Comparison of ENCODE assay signal across 10 cellular contexts in genomic region chr2:101063753-101064502, GRCh38.
DNase-seq lines count a peak whose midpoint lies in the region; ATAC-seq and TF ChIP-seq lines count a peak whose summit lies in the region.
"Had no signal": no experiment of that assay in that cellular context is flagged by ENCODE, and none has a peak within 500 bp of the region (broad histone marks: within the 10 kb centered on the region; RNA-seq: fewer than 3 reads in every experiment).

No MANE protein-coding gene starts in this region.

- peaks cover 8% of the 10 kb centered on the region for H3K4me1 Mint-ChIP-seq in activated naive CD8-positive, alpha-beta T cell treated with anti-CD3 and anti-CD28 coated beads for 36 hours
- no peaks in the 10 kb centered on the region for H3K4me1 Mint-ChIP-seq in natural killer cell

- no peak overlapping the region for H3K27ac Mint-ChIP-seq in activated naive CD8-positive, alpha-beta T cell treated with anti-CD3 and anti-CD28 coated beads for 36 hours
- H3K27ac Mint-ChIP-seq in natural killer cell = no peak overlapping the region
- H3K27ac Mint-ChIP-seq: activated naive CD8-positive, alpha-beta T cell had no signal

- TF ChIP-seq CTCF in esophagus muscularis mucosa (IDR thresholded peaks at IDR 0.05) = no peak
- no peak for TF ChIP-seq CTCF in psoas muscle (IDR thresholded peaks at IDR 0.05)
- no peak for TF ChIP-seq CTCF in natural killer cell (IDR thresholded peaks at IDR 0.05)

- TF ChIP-seq EP300 in esophagus muscularis mucosa (IDR thresholded peaks at IDR 0.05) = no peak

- H3K36me3 ChIP-seq in esophagus muscularis mucosa (peaks cover 0 to 4% (median 0%) of the 10 kb centered on the region in 4 donors), psoas muscle (ENCODE audit: insufficient read depth in 1 of 2, low read depth in 1 of 2) (peaks cover 0 to 5% of the 10 kb centered on the region in 2 donors)

- peak in 1 of 4 donors; percentile 14 for ATAC-seq in psoas muscle
- ATAC-seq in natural killer cell = no peak
- ATAC-seq in GM19328 (IDR thresholded peaks at IDR 0.05; ENCODE audit: unreplicated experiment) = no peak

- H3K27ac ChIP-seq in esophagus muscularis mucosa (replicated peaks in 1 of 4) = peak overlapping the region; percentile 10 to 52 (median 38)
- H3K27ac ChIP-seq in psoas muscle = peak overlapping the region; percentile 60

- H3K27me3 ChIP-seq in esophagus muscularis mucosa (no peaks in the 10 kb centered on the region), psoas muscle (ENCODE audit: insufficient read depth in 3 of 3, low read length in 2 of 3) (no peaks in the 10 kb centered on the region)

- WGBS in esophagus muscularis mucosa = 79% methylated on average over 3 of the region's 3 CpGs
- WGBS in psoas muscle, 3 donors = 35 to 54% (median 41%) methylated on average over 3 of the region's 3 CpGs

- H3K27me3 Mint-ChIP-seq in activated naive CD8-positive, alpha-beta T cell treated with anti-CD3 and anti-CD28 coated beads for 36 hours = no peaks in the 10 kb centered on the region
- peaks cover 3 to 18% of the 10 kb centered on the region in 2 donors for H3K27me3 Mint-ChIP-seq in natural killer cell (ENCODE audit: low read depth in 2 of 2)
- H3K27me3 Mint-ChIP-seq: activated naive CD8-positive, alpha-beta T cell had no signal

- H3K9me3 Mint-ChIP-seq in activated naive CD8-positive, alpha-beta T cell treated with anti-CD3 and anti-CD28 coated beads for 36 hours = no peaks in the 10 kb centered on the region
- H3K9me3 Mint-ChIP-seq in natural killer cell = no peaks in the 10 kb centered on the region
- H3K9me3 Mint-ChIP-seq: neural crest cell had no signal

- H3K4me1 ChIP-seq in esophagus muscularis mucosa = peaks cover 28 to 44% (median 37%) of the 10 kb centered on the region in 4 donors
- peaks cover 44% of the 10 kb centered on the region for H3K4me1 ChIP-seq in psoas muscle

- DNase-seq in EL (peak; percentile 64), NCI-H226 (peak; percentile 19), esophagus muscularis mucosa (ENCODE audit: extremely low spot score) (no peak), psoas muscle (no peak), NCI-H526 (lab: John Stamatoyannopoulos, UW) (no peak), natural killer cell (no peak)
- DNase-seq in activated naive CD8-positive, alpha-beta T cell treated with anti-CD3 and anti-CD28 coated beads for 36 hours = no peak

- TF ChIP-seq POLR2A in esophagus muscularis mucosa (IDR thresholded peaks at IDR 0.05; ENCODE audit: low read depth) = no peak

- no peaks in the 10 kb centered on the region for H3K36me3 Mint-ChIP-seq in activated naive CD8-positive, alpha-beta T cell treated with anti-CD3 and anti-CD28 coated beads for 36 hours
- H3K36me3 Mint-ChIP-seq in natural killer cell = no peaks in the 10 kb centered on the region

- no peak overlapping the region for H3K4me3 ChIP-seq in esophagus muscularis mucosa
- H3K4me3 ChIP-seq in psoas muscle = no peak overlapping the region

- no peak overlapping the region for H3K4me3 Mint-ChIP-seq in activated naive CD8-positive, alpha-beta T cell treated with anti-CD3 and anti-CD28 coated beads for 36 hours
- H3K4me3 Mint-ChIP-seq in natural killer cell = no peak overlapping the region
- H3K4me3 Mint-ChIP-seq: activated naive CD8-positive, alpha-beta T cell had no signal

- intact Hi-C loops in esophagus muscularis mucosa (cut with DNase I) = no loop called here
- intact Hi-C loops in psoas muscle (cut with DNase I) = no loop called here
- intact Hi-C loops in natural killer cell (cut with micrococcal nuclease) = no loop called here

- H3K9me3 ChIP-seq in esophagus muscularis mucosa = no peaks in the 10 kb centered on the region
- H3K9me3 ChIP-seq in psoas muscle = no peaks in the 10 kb centered on the region

Comparison
In these comparisons a context has a peak if more than half of its experiments do, and no peak if none do; other contexts are left out.
1. DNase-seq: peak in EL (single experiment) and NCI-H226 (single experiment); none in esophagus muscularis mucosa (single experiment), psoas muscle (0 of 2), activated naive CD8-positive, alpha-beta T cell treated with anti-CD3 and anti-CD28 coated beads for 36 hours (single experiment), NCI-H526 (0 of 2) and natural killer cell (single experiment).